9 cellular contexts compared by ENCODE assay signal in genomic region chr1:110339427-110340206, GRCh38. TPM values are rescaled to one million over a fixed set of nuclear protein-coding genes. Genes with fewer than 3 reads are reported as not detected.
A peak's percentile ranks its signal among the peaks of the same experiment; 100 is the strongest.
DNase-seq lines count a peak whose midpoint lies in the region; ATAC-seq, FAIRE-seq and TF ChIP-seq lines count a peak whose summit lies in the region.
"Had no signal": no experiment of that assay in that cellular context is flagged by ENCODE, and none has a peak within 500 bp of the region (broad histone marks: within the 10 kb centered on the region; RNA-seq: fewer than 3 reads in every experiment).

No MANE protein-coding gene starts in this region.

- intact Hi-C loops in CD8-positive, alpha-beta T cell (cut with DNase I, micrococcal nuclease) = loop anchor here (1.0 to 10.0 kb wide), 16 partner anchors 67 to 1418 kb away; partner anchors contain the start of genes LAMTOR5 (in 2 of the 2), LRIF1 (in 2 of the 2), CD53 (in 1 of the 2) and CYB561D1 (in 1 of the 2)
- intact Hi-C loops in heart right ventricle (cut with DNase I) = loop anchor here in 9 of 10 donors (1.0 to 10.0 kb wide), 6 partner anchors 48 to 68 kb away; partner anchors contain the start of genes LAMTOR5 (in 8 of the 9) and SLC16A4 (in 1 of the 9)

- H3K4me3 ChIP-seq in CD8-positive, alpha-beta T cell (ENCODE audit: low read depth, low read length) = peak overlapping the region; percentile 97
- H3K4me3 ChIP-seq in heart right ventricle = peak overlapping the region; percentile 54 to 98 (median 82)
- H3K4me3 ChIP-seq in retinal pigment epithelial cell (ENCODE audit: low read length) = peak overlapping the region; percentile 98

- no peak overlapping the region for H3K27ac Mint-ChIP-seq in CD8-positive, alpha-beta T cell
- H3K27ac Mint-ChIP-seq in activated naive CD4-positive, alpha-beta T cell treated with anti-CD3 and anti-CD28 coated beads, Interleukin-2, amount 10 ng/mL, durations not matched to agents 7 days and 5 days = no peak overlapping the region
- H3K27ac Mint-ChIP-seq: activated naive CD4-positive, alpha-beta T cell treated with anti-CD3 and anti-CD28 coated beads, Interleukin-2, amount 50 U/mL, for 24 hours had no signal

- no peaks in the 10 kb centered on the region for H3K27me3 ChIP-seq in CD8-positive, alpha-beta T cell (ENCODE audit: insufficient read depth, low read length)
- no peaks in the 10 kb centered on the region for H3K27me3 ChIP-seq in heart right ventricle

- FAIRE-seq in H54 (lab: Jason Lieb, UNC) = no peak

- H3K4me1 ChIP-seq in CD8-positive, alpha-beta T cell (ENCODE audit: insufficient read depth, low read length) = peaks cover 54% of the 10 kb centered on the region
- peaks cover 16 to 68% (median 55%) of the 10 kb centered on the region in 9 donors for H3K4me1 ChIP-seq in heart right ventricle

- peaks cover 46% of the 10 kb centered on the region for H3K36me3 Mint-ChIP-seq in CD8-positive, alpha-beta T cell
- H3K36me3 Mint-ChIP-seq in activated naive CD4-positive, alpha-beta T cell treated with anti-CD3 and anti-CD28 coated beads, Interleukin-2, amount 10 ng/mL, durations not matched to agents 7 days and 5 days = peaks cover 45% of the 10 kb centered on the region

- peaks cover 62% of the 10 kb centered on the region for H3K4me1 Mint-ChIP-seq in CD8-positive, alpha-beta T cell (ENCODE audit: low read depth)
- H3K4me1 Mint-ChIP-seq in activated naive CD4-positive, alpha-beta T cell treated with anti-CD3 and anti-CD28 coated beads, Interleukin-2, amount 10 ng/mL, durations not matched to agents 7 days and 5 days = peaks cover 67% of the 10 kb centered on the region

- peak overlapping the region; percentile 87 for H3K27ac ChIP-seq in CD8-positive, alpha-beta T cell (ENCODE audit: low read depth, low read length)
- H3K27ac ChIP-seq in heart right ventricle = peak overlapping the region; percentile 39 to 99 (median 92)

- peak; percentile 2 for ATAC-seq in CD8-positive, alpha-beta T cell
- ATAC-seq in heart right ventricle = peak in 5 of 8 donors; percentile 0 to 15 (median 5)
- no peak for ATAC-seq in GM18868 (IDR thresholded peaks at IDR 0.05; ENCODE audit: unreplicated experiment)

- H3K36me3 ChIP-seq in CD8-positive, alpha-beta T cell (ENCODE audit: insufficient read depth, low read length) = peaks cover 13% of the 10 kb centered on the region
- peaks cover 0 to 42% (median 5%) of the 10 kb centered on the region in 9 donors for H3K36me3 ChIP-seq in heart right ventricle

- peak; percentile 76 for TF ChIP-seq POLR2A in H54 (IDR thresholded peaks at IDR 0.05; ENCODE audit: low read depth, low read length)

- peak in 6 of 7 experiments; percentile 16 to 69 (median 42) for DNase-seq in CD8-positive, alpha-beta T cell
- DNase-seq in H54 (ENCODE audit: insufficient read length, low spot score) = peak; percentile 17
- DNase-seq in OCI-M1 (lab: John Stamatoyannopoulos, UW) = peak; percentile 71
- peak; percentile 71 for DNase-seq in activated naive CD4-positive, alpha-beta T cell treated with anti-CD3 and anti-CD28 coated beads, Interleukin-2, amount 10 ng/mL, durations not matched to agents 7 days and 5 days
- DNase-seq in heart right ventricle = peak; percentile 52 to 53
- DNase-seq in retinal pigment epithelial cell (ENCODE audit: low read depth) = no peak
- DNase-seq in NCI-H2107 (lab: John Stamatoyannopoulos, UW) = no peak

- CTCF ChIA-PET in CD8-positive, alpha-beta T cell (lab: Charles Lee) = interaction anchor here (1.1 to 11.7 kb wide), 7 partner anchors 11 to 134 kb away, joined by 3 to 135 read pairs (median 11); partner anchors contain the start of genes KCNC4 and LAMTOR5
- CTCF ChIA-PET in activated naive CD4-positive, alpha-beta T cell treated with anti-CD3 and anti-CD28 coated beads, Interleukin-2, amount 10 ng/mL, durations not matched to agents 7 days and 5 days (lab: Charles Lee) = interaction anchor here (0.7 to 6.1 kb wide), 9 partner anchors 9 to 1047 kb away, joined by 3 to 49 read pairs (median 3); partner anchors contain the start of gene KCNC4

- no peak overlapping the region for H3K4me3 Mint-ChIP-seq in CD8-positive, alpha-beta T cell
- H3K4me3 Mint-ChIP-seq in activated naive CD4-positive, alpha-beta T cell treated with anti-CD3 and anti-CD28 coated beads, Interleukin-2, amount 10 ng/mL, durations not matched to agents 7 days and 5 days = no peak overlapping the region
- H3K4me3 Mint-ChIP-seq: activated naive CD4-positive, alpha-beta T cell treated with anti-CD3 and anti-CD28 coated beads, Interleukin-2, amount 50 U/mL, for 24 hours had no signal

- no peaks in the 10 kb centered on the region for H3K9me3 Mint-ChIP-seq in CD8-positive, alpha-beta T cell
- H3K9me3 Mint-ChIP-seq in activated naive CD4-positive, alpha-beta T cell treated with anti-CD3 and anti-CD28 coated beads, Interleukin-2, amount 10 ng/mL, durations not matched to agents 7 days and 5 days = no peaks in the 10 kb centered on the region
- H3K9me3 Mint-ChIP-seq: activated naive CD4-positive, alpha-beta T cell treated with anti-CD3 and anti-CD28 coated beads, Interleukin-2, amount 50 U/mL, for 24 hours had no signal

- 0 to 1% methylated on average over 75 of the region's 75 CpGs for WGBS in heart right ventricle, 2 donors

- no peaks in the 10 kb centered on the region for H3K27me3 Mint-ChIP-seq in CD8-positive, alpha-beta T cell (ENCODE audit: low read depth)
- H3K27me3 Mint-ChIP-seq in activated naive CD4-positive, alpha-beta T cell treated with anti-CD3 and anti-CD28 coated beads, Interleukin-2, amount 10 ng/mL, durations not matched to agents 7 days and 5 days = no peaks in the 10 kb centered on the region
- H3K27me3 Mint-ChIP-seq: activated naive CD4-positive, alpha-beta T cell treated with anti-CD3 and anti-CD28 coated beads, Interleukin-2, amount 50 U/mL, for 24 hours had no signal

- no peaks in the 10 kb centered on the region for H3K9me3 ChIP-seq in CD8-positive, alpha-beta T cell (ENCODE audit: low read length)
- no peaks in the 10 kb centered on the region for H3K9me3 ChIP-seq in heart right ventricle

- POLR2A ChIA-PET in CD8-positive, alpha-beta T cell (lab: Charles Lee) = interaction anchor here (0.8 to 4.0 kb wide), 16 partner anchors 9 to 307 kb away, joined by 3 to 73 read pairs (median 4); partner anchors contain the start of genes KCNC4, LAMTOR5 and STRIP1

- TF ChIP-seq CTCF in CD8-positive, alpha-beta T cell (IDR thresholded peaks at IDR 0.05) = peak; percentile 26
- TF ChIP-seq CTCF in heart right ventricle (IDR thresholded peaks at IDR 0.05) (peak in 6 of 9 donors; percentile 6 to 51 (median 40)), retinal pigment epithelial cell (conservative IDR thresholded peaks at IDR 0.05; ENCODE audit: low read depth, low read length) (peak; percentile 35)

RNA-seq across cellular contexts. Expression of gene RBM15, which starts 0.4 kb away (rescaled TPM):
- total RNA-seq in CD8-positive, alpha-beta T cell = 10 to 100 TPM; 57.1 to 59.3 TPM
- 10 to 100 TPM; 15.4 to 22.3 (median 19.4) TPM for total RNA-seq in heart right ventricle
- 1 to 10 TPM; 1.4 to 5.9 TPM for polyA plus RNA-seq in heart right ventricle

RNA-seq across cellular contexts. Expression of gene SLC16A4, which starts 51.2 kb away (rescaled TPM):
- total RNA-seq in CD8-positive, alpha-beta T cell = under 1 TPM in 1 of 2 experiments, not detected in 1; 0.24 TPM
- total RNA-seq in heart right ventricle = 1 to 10 TPM; 1.3 to 3.5 (median 2.4) TPM
- 1 to 10 TPM; 1.5 to 3.4 TPM for polyA plus RNA-seq in heart right ventricle

Comparison
In these comparisons a context has a peak if more than half of its experiments do, and no peak if none do; other contexts are left out.
1. DNase-seq: peak in CD8-positive, alpha-beta T cell (6 of 7), H54 (single experiment), OCI-M1 (single experiment), activated naive CD4-positive, alpha-beta T cell treated with anti-CD3 and anti-CD28 coated beads, Interleukin-2, amount 10 ng/mL, durations not matched to agents 7 days and 5 days (single experiment) and heart right ventricle (2 of 2); none in retinal pigment epithelial cell (single experiment) and NCI-H2107 (single experiment).
2. Peak in every context shown above with its lines, with median percentiles within 50 percentile points of each other: H3K4me3 ChIP-seq and CTCF ChIP-seq.